Comparison of ENCODE assay signal across 7 cellular contexts in genomic region chr7:106542550-106543220, GRCh38.
DNase-seq lines count a peak whose midpoint lies in the region; ATAC-seq and TF ChIP-seq lines count a peak whose summit lies in the region.

No MANE protein-coding gene starts in this region.

- H3K9me3 ChIP-seq in Loucy (ENCODE audit: insufficient read depth, low read depth, low read length) = no peaks in the 10 kb centered on the region

- peaks cover 11% of the 10 kb centered on the region for H3K9me2 ChIP-seq in GM23338 (ENCODE audit: insufficient read depth)
- H3K9me2 ChIP-seq in Loucy (replicated peaks; ENCODE audit: low read depth, low read length) = no peaks in the 10 kb centered on the region

- no peak overlapping the region for H3K4me3 Mint-ChIP-seq in GM23338

- H3K4me1 Mint-ChIP-seq in GM23338 = peaks cover 8% of the 10 kb centered on the region

- H3K9me3 Mint-ChIP-seq in GM23338 = no peaks in the 10 kb centered on the region

- no peaks in the 10 kb centered on the region for H3K27me3 Mint-ChIP-seq in GM23338 (ENCODE audit: insufficient read depth, low read depth, poor library complexity)

- H3K4me2 ChIP-seq in GM23338 = no peak overlapping the region
- H3K4me2 ChIP-seq in Loucy (ENCODE audit: low read depth, low read length, poor library complexity, severe bottlenecking) = no peak overlapping the region

- no peak overlapping the region for H3K9ac ChIP-seq in Loucy (ENCODE audit: low read depth, low read length, poor library complexity, severe bottlenecking)

- peak; percentile 84 to 85 for TF ChIP-seq CTCF in GM23338 (conservative IDR thresholded peaks at IDR 0.05; ENCODE audit: low read depth in 2 of 2)
- peak; percentile 82 for TF ChIP-seq CTCF in Loucy (conservative IDR thresholded peaks at IDR 0.05; ENCODE audit: low read length)
- peak; percentile 79 for TF ChIP-seq CTCF in brain microvascular endothelial cell (IDR thresholded peaks at IDR 0.05; ENCODE audit: low read depth, low read length, missing control alignments)

- H3K36me3 ChIP-seq in GM23338 (ENCODE audit: insufficient read depth) (no peaks in the 10 kb centered on the region), Loucy (ENCODE audit: insufficient read depth, low read length) (no peaks in the 10 kb centered on the region), brain microvascular endothelial cell (replicated peaks) (no peaks in the 10 kb centered on the region)

- H3K27ac Mint-ChIP-seq in GM23338 = no peak overlapping the region

- H3K4me1 ChIP-seq in GM23338 (ENCODE audit: insufficient read depth) (no peaks in the 10 kb centered on the region), Loucy (ENCODE audit: insufficient read depth, low read length, poor library complexity, severe bottlenecking) (no peaks in the 10 kb centered on the region)

- H3F3A ChIP-seq in GM23338 (replicated peaks; ENCODE audit: low read depth) (no peaks in the 10 kb centered on the region), Loucy (ENCODE audit: low read depth) (no peaks in the 10 kb centered on the region)

- H3K27me3 ChIP-seq in GM23338 (ENCODE audit: insufficient read depth) (no peaks in the 10 kb centered on the region), Loucy (ENCODE audit: insufficient read depth, low read length, poor library complexity, severe bottlenecking) (no peaks in the 10 kb centered on the region), brain microvascular endothelial cell (replicated peaks) (no peaks in the 10 kb centered on the region)

- H2AFZ ChIP-seq in GM23338 = no peak overlapping the region
- H2AFZ ChIP-seq in Loucy (ENCODE audit: low read length) = peak overlapping the region; percentile 22; the same call in 1 of the 2 replicates

- H3K4me3 ChIP-seq in GM23338 = no peak overlapping the region
- H3K4me3 ChIP-seq in Loucy (ENCODE audit: low read length, poor library complexity, severe bottlenecking) = no peak overlapping the region
- H3K4me3 ChIP-seq in brain microvascular endothelial cell (ENCODE audit: low read depth, low read length) = no peak overlapping the region

- H4K20me1 ChIP-seq in GM23338 (replicated peaks; ENCODE audit: insufficient read depth) = no peaks in the 10 kb centered on the region
- H4K20me1 ChIP-seq in Loucy (ENCODE audit: insufficient read depth, low read length, poor library complexity, severe bottlenecking) = no peaks in the 10 kb centered on the region

- in situ Hi-C loops in brain microvascular endothelial cell (cut with HindIII; ENCODE audit: low pct_ligation_motif_present, low sequenced_read_pairs) = no loop called here

- peak; percentile 98 for ATAC-seq in GM23338

- peak; percentile 67 for DNase-seq in GM04504 (ENCODE audit: low read depth)
- peak; percentile 90 for DNase-seq in GM23338 (ENCODE audit: low spot score)
- DNase-seq in SHP77 treated with DMSO at 0.1 percent for 48 hours (lab: John Stamatoyannopoulos, UW) = peak; percentile 33
- peak; percentile 85 for DNase-seq in brain microvascular endothelial cell
- peak; percentile 83 for DNase-seq in left kidney (ENCODE audit: low read depth, low spot score)
- peak; percentile 18 to 34 for DNase-seq in stimulated activated CD4-positive, alpha-beta T cell treated with anti-CD3 and anti-CD28 coated beads, Interleukin-4, amount 100 ng/mL, for 48 hours (ENCODE audit: low read depth in 2 of 2)

- H3K36me3 Mint-ChIP-seq in GM23338 (ENCODE audit: low read depth) = no peaks in the 10 kb centered on the region

- no peaks in the 10 kb centered on the region for H3K79me2 ChIP-seq in GM23338 (replicated peaks; ENCODE audit: insufficient read depth)
- no peaks in the 10 kb centered on the region for H3K79me2 ChIP-seq in Loucy (ENCODE audit: insufficient read depth, low read length)

- H3K27ac ChIP-seq in GM23338 (ENCODE audit: low read depth) = no peak overlapping the region
- no peak overlapping the region for H3K27ac ChIP-seq in brain microvascular endothelial cell

TF ChIP-seq in GM23338, 12 proteins besides CTCF, POLR2A, EP300 and RAD21 (continues in another document):
- TF ChIP-seq CREB1 (CRISPR knock-in tag; IDR thresholded peaks at IDR 0.05; ENCODE audit: low read depth) (no peak), EZH2 (IDR thresholded peaks at IDR 0.05; ENCODE audit: low read depth, unreplicated experiment) (no peak), POLR2AphosphoS5 (IDR thresholded peaks at IDR 0.05; ENCODE audit: low read depth) (no peak), ZNF114 (CRISPR knock-in tag; IDR thresholded peaks at IDR 0.05) (no peak), ZNF331 (CRISPR knock-in tag; IDR thresholded peaks at IDR 0.05; ENCODE audit: low read depth) (no peak), REST (IDR thresholded peaks at IDR 0.05; ENCODE audit: unreplicated experiment) (no peak), ETS1 (IDR thresholded peaks at IDR 0.05) (no peak), STAT1 (IDR thresholded peaks at IDR 0.05; ENCODE audit: unreplicated experiment) (no peak), NANOG (IDR thresholded peaks at IDR 0.05; ENCODE audit: borderline replicate concordance) (no peak)

Comparison
In these comparisons a context has a peak if more than half of its experiments do, and no peak if none do; other contexts are left out.
1. DNase-seq: peak in every context shown above with its lines; median percentile 90 in GM23338; 85 in brain microvascular endothelial cell; 83 in left kidney; 67 in GM04504; 33 in SHP77 treated with DMSO at 0.1 percent for 48 hours; 26 in stimulated activated CD4-positive, alpha-beta T cell treated with anti-CD3 and anti-CD28 coated beads, Interleukin-4, amount 100 ng/mL, for 48 hours.